In genomic region chr6:31765910-31766794, GRCh38 we compare ENCODE assay signal across 12 cellular contexts. TPM values are rescaled to one million over a fixed set of nuclear protein-coding genes. Genes with fewer than 3 reads are reported as not detected.
A peak's percentile ranks its signal among the peaks of the same experiment; 100 is the strongest.
DNase-seq lines count a peak whose midpoint lies in the region; ATAC-seq, FAIRE-seq and TF ChIP-seq lines count a peak whose summit lies in the region.
"Had no signal": no experiment of that assay in that cellular context is flagged by ENCODE, and none has a peak within 500 bp of the region (broad histone marks: within the 10 kb centered on the region; RNA-seq: fewer than 3 reads in every experiment).

No MANE protein-coding gene starts in this region.

- H4K20me1 ChIP-seq in K562 (replicated peaks; ENCODE audit: control insufficient read depth, insufficient read depth, low read length): no peaks in the 10 kb centered on the region

- H3K4me1 ChIP-seq in K562 (replicated peaks in 1 of 2; ENCODE audit: control insufficient read depth in 2 of 2, insufficient read depth in 2 of 2, low read length in 2 of 2) (peaks cover 18 to 47% of the 10 kb centered on the region in 2 experiments; a peak in 4 of 5 replicates), skeletal muscle satellite cell (ENCODE audit: control insufficient read depth, insufficient read depth, low read length) (peaks cover 11% of the 10 kb centered on the region)
- H3K4me1 ChIP-seq: prostate gland had no signal

- H3K9ac ChIP-seq in K562 (ENCODE audit: insufficient read depth in 1 of 2, low read depth in 2 of 2, low read length in 2 of 2) (peak overlapping the region in 1 of 2 experiments; percentile 72; a peak in 2 of 4 replicates), skeletal muscle satellite cell (ENCODE audit: low read depth, low read length) (no peak overlapping the region)

- no peaks in the 10 kb centered on the region for H3K9me3 Mint-ChIP-seq in effector memory CD8-positive, alpha-beta T cell
- H3K9me3 Mint-ChIP-seq in activated naive CD8-positive, alpha-beta T cell treated with anti-CD3 and anti-CD28 coated beads for 36 hours: no peaks in the 10 kb centered on the region

- in situ Hi-C loops in K562 (cut with MboI): loop anchor here (5.0 kb wide), 1 partner anchor 79 kb away; no protein-coding TSS in a partner anchor

- no peak overlapping the region for H3K27ac Mint-ChIP-seq in effector memory CD8-positive, alpha-beta T cell
- no peak overlapping the region for H3K27ac Mint-ChIP-seq in activated naive CD8-positive, alpha-beta T cell treated with anti-CD3 and anti-CD28 coated beads for 36 hours

- peaks cover 7 to 15% of the 10 kb centered on the region in 2 donors for H3K4me1 Mint-ChIP-seq in effector memory CD8-positive, alpha-beta T cell (ENCODE audit: low read depth in 2 of 2)
- H3K4me1 Mint-ChIP-seq in activated naive CD8-positive, alpha-beta T cell treated with anti-CD3 and anti-CD28 coated beads for 36 hours: peaks cover 7% of the 10 kb centered on the region

- peaks cover 6% of the 10 kb centered on the region for H3K36me3 Mint-ChIP-seq in effector memory CD8-positive, alpha-beta T cell (ENCODE audit: insufficient read depth)
- peaks cover 29% of the 10 kb centered on the region for H3K36me3 Mint-ChIP-seq in activated naive CD8-positive, alpha-beta T cell treated with anti-CD3 and anti-CD28 coated beads for 36 hours

- peak in 1 of 4 experiments; percentile 62 for DNase-seq in K562 (ENCODE audit: extremely low read depth in 1 of 4, low spot score in 3 of 4)
- DNase-seq in iPS-NIHi11 (ENCODE audit: low spot score): peak; percentile 88
- no peak for DNase-seq in NCI-H2081 (lab: John Stamatoyannopoulos, UW)
- DNase-seq in effector memory CD8-positive, alpha-beta T cell: no peak
- no peak for DNase-seq in activated naive CD8-positive, alpha-beta T cell treated with anti-CD3 and anti-CD28 coated beads for 36 hours
- DNase-seq: body of pancreas; DMS79 treated with DMSO at 0.1 percent for 48 hours; stimulated activated CD8-positive, alpha-beta memory T cell treated with anti-CD3 and anti-CD28 coated beads, Interleukin-4, amount 100 ng/mL, for 48 hours had no signal

- TF ChIP-seq POLR2A in GM19193 (IDR thresholded peaks at IDR 0.05; ENCODE audit: extremely low read depth, insufficient read depth, insufficient read length) (peak; percentile 16), K562 (conservative IDR thresholded peaks at IDR 0.05) (no peak)

- H3K9me3 ChIP-seq in K562 (replicated peaks; ENCODE audit: control insufficient read depth, insufficient read depth, low read depth, low read length): no peaks in the 10 kb centered on the region
- no peaks in the 10 kb centered on the region for H3K9me3 ChIP-seq in skeletal muscle satellite cell (replicated peaks; ENCODE audit: low read length)
- H3K9me3 ChIP-seq: body of pancreas, prostate gland had no signal

- H3K9me1 ChIP-seq in K562 (ENCODE audit: control insufficient read depth, insufficient read depth, low read length): peaks cover 4% of the 10 kb centered on the region

- H3K79me2 ChIP-seq in K562 (ENCODE audit: control insufficient read depth, insufficient read depth, low read length): no peaks in the 10 kb centered on the region

- ATAC-seq in K562 (no peak), GM19324 (IDR thresholded peaks at IDR 0.05; ENCODE audit: low FRiP score, unreplicated experiment) (no peak)
- no peak for ATAC-seq in effector memory CD8-positive, alpha-beta T cell (replicated peaks)
- ATAC-seq: body of pancreas had no signal

- no peak overlapping the region for H3K4me3 Mint-ChIP-seq in effector memory CD8-positive, alpha-beta T cell
- no peak overlapping the region for H3K4me3 Mint-ChIP-seq in activated naive CD8-positive, alpha-beta T cell treated with anti-CD3 and anti-CD28 coated beads for 36 hours

- no peak overlapping the region for H3K4me3 ChIP-seq in K562
- peak overlapping the region; percentile 55 for H3K4me3 ChIP-seq in skeletal muscle satellite cell (ENCODE audit: low read length)
- H3K4me3 ChIP-seq: body of pancreas had no signal

- H3K4me2 ChIP-seq in K562 (ENCODE audit: insufficient read depth, low read length) (no peak overlapping the region), skeletal muscle satellite cell (ENCODE audit: low read length) (peak overlapping the region; percentile 73)

- H3K27ac ChIP-seq in K562 (ENCODE audit: extremely low read depth, low read depth, low read length): no peak overlapping the region
- H3K27ac ChIP-seq: body of pancreas, prostate gland had no signal

- POLR2A ChIA-PET in K562 (lab: Yijun Ruan, JAX): interaction anchor here (0.7 to 5.9 kb wide), 20 partner anchors 7 to 106 kb away, joined by 3 to 75 read pairs (median 3); partner anchors contain the start of genes C6orf47, CLIC1, HSPA1B and LSM2

- no peak overlapping the region for H2AFZ ChIP-seq in K562 (ENCODE audit: low read depth, low read length)

- no TSS peak for BruUV-seq in K562 (replicated peaks; lab: Mats Ljungman, UMichigan)

- intact Hi-C loops in K562 (cut with micrococcal nuclease): no loop called here

- FAIRE-seq in K562 (lab: Jason Lieb, UNC): no peak

- CTCF ChIA-PET in K562 (lab: Yijun Ruan, JAX; ENCODE audit: low intra/inter-chr PET ratio): interaction anchor here (1.4 kb wide), 1 partner anchor 86 kb away, joined by 4 read pairs; the partner anchor contains the start of gene LY6G5C

- no peak for TF ChIP-seq EP300 in K562 (IDR thresholded peaks at IDR 0.05; ENCODE audit: low read length)

- H3K36me3 ChIP-seq in K562 (ENCODE audit: control insufficient read depth, insufficient read depth, low read length) (peaks cover 30% of the 10 kb centered on the region; the same call in 2 of the 3 replicates), skeletal muscle satellite cell (ENCODE audit: insufficient read depth, low read length) (peaks cover 10% of the 10 kb centered on the region)
- H3K36me3 ChIP-seq: prostate gland had no signal

- TF ChIP-seq RAD21 in K562 (CRISPR knock-in tag; conservative IDR thresholded peaks at IDR 0.05 in 1 of 2, IDR thresholded peaks at IDR 0.05 in 1 of 2): no peak

- H3K27me3 Mint-ChIP-seq in effector memory CD8-positive, alpha-beta T cell: no peaks in the 10 kb centered on the region
- no peaks in the 10 kb centered on the region for H3K27me3 Mint-ChIP-seq in activated naive CD8-positive, alpha-beta T cell treated with anti-CD3 and anti-CD28 coated beads for 36 hours

- TF ChIP-seq CTCF in K562 (IDR thresholded peaks at IDR 0.05 in 2 of 3, conservative IDR thresholded peaks at IDR 0.05 in 1 of 3; ENCODE audit: insufficient read depth in 2 of 3, low read depth in 1 of 3, low read length in 3 of 3): no peak

- WGBS in K562 (ENCODE audit: insufficient coverage, low coverage, missing lambda C conversion rate): 76% methylated on average over 42 of the region's 42 CpGs

- no peaks in the 10 kb centered on the region for H3K27me3 ChIP-seq in K562 (ENCODE audit: control insufficient read depth in 2 of 2, insufficient read depth in 2 of 2, low read length in 2 of 2)
- no peaks in the 10 kb centered on the region for H3K27me3 ChIP-seq in skeletal muscle satellite cell (ENCODE audit: control insufficient read depth, insufficient read depth, low read length)
- H3K27me3 ChIP-seq: body of pancreas had no signal

RNA-seq across cellular contexts. Expression of gene SAPCD1, which starts 3.7 kb away (rescaled TPM):
- 127 and 183 TPM in 2 replicates for total RNA-seq in K562 (2011; cell fraction: chromatin; rRNA removed; ENCODE audit: low replicate concordance)
- 43.2 and 49.2 TPM in 2 replicates for total RNA-seq in K562 (2011; cell fraction: nucleolus; rRNA removed)
- 129 and 205 TPM in 2 replicates for total RNA-seq in K562 (2011; cell fraction: nucleoplasm; rRNA removed)
- total RNA-seq in K562 (2014; rRNA removed): 5.9 and 6.5 TPM in 2 replicates
- total RNA-seq in K562 (2014; rRNA removed; fragmentation: Illumina TruSeq; extraction: Trizol): 7.0 and 7.4 TPM in 2 replicates
- total RNA-seq in K562 (2015; rRNA removed; fragmentation: Illumina TruSeq; extraction: Trizol): 5.8 and 7.5 TPM in 2 replicates
- 13.4 and 15.8 TPM in 2 replicates for total RNA-seq in K562 (2021)
- polyA plus RNA-seq in K562 (2011; rRNA removed): 11.7 and 17.8 TPM in 2 replicates
- polyA plus RNA-seq in K562 (2011; cell fraction: cytosol; rRNA removed): 4.3 and 5.0 TPM in 2 replicates
- 169 and 188 TPM in 2 replicates for polyA plus RNA-seq in K562 (2011; cell fraction: nucleus; rRNA removed)
- polyA plus RNA-seq in K562 (2012): 14.3 and 26.9 TPM in 2 replicates
- 12.9 and 18.4 TPM in 2 replicates for polyA plus RNA-seq in K562 (2014; fragmentation: Illumina TruSeq; extraction: Trizol)
- 1 to 10 TPM; 2.6 to 3.2 TPM for polyA plus RNA-seq in K562 (2014; fragmentation: Nextera tagmentation; extraction: Ambion mirVana)
- polyA plus RNA-seq in K562 (2014; rRNA removed): 17.1 and 30.2 TPM in 2 replicates
- 3.2 and 4.9 TPM in 2 replicates for polyA minus RNA-seq in K562 (2011; rRNA and poly(A)+ RNA removed)
- 4.2 TPM in 1 of 2 replicates, not detected in the other for polyA minus RNA-seq in K562 (2011; cell fraction: cytosol; rRNA and poly(A)+ RNA removed)
- polyA minus RNA-seq in K562 (2011; cell fraction: nucleus; rRNA and poly(A)+ RNA removed): 10.4 and 14.8 TPM in 2 replicates
- 3.3 TPM in 1 of 2 replicates, not detected in the other for total RNA-seq in skeletal muscle satellite cell (2012; rRNA removed)
- 1 to 10 TPM; 7.6 to 9.5 TPM for total RNA-seq in activated naive CD8-positive, alpha-beta T cell treated with anti-CD3 and anti-CD28 coated beads for 36 hours

RNA-seq across cellular contexts. Expression of gene VWA7, which starts 11.0 kb away (rescaled TPM):
- total RNA-seq in K562 (2011; cell fraction: chromatin; rRNA removed; ENCODE audit: low replicate concordance): 12.4 and 19.7 TPM in 2 replicates
- 11.3 and 16.5 TPM in 2 replicates for total RNA-seq in K562 (2011; cell fraction: nucleolus; rRNA removed)
- 10.5 and 14.0 TPM in 2 replicates for total RNA-seq in K562 (2011; cell fraction: nucleoplasm; rRNA removed)
- total RNA-seq in K562 (2014; rRNA removed): 0.65 and 0.68 TPM in 2 replicates
- total RNA-seq in K562 (2014; rRNA removed; fragmentation: Illumina TruSeq; extraction: Trizol): 0.70 and 0.95 TPM in 2 replicates
- 0.36 and 0.49 TPM in 2 replicates for total RNA-seq in K562 (2015; rRNA removed; fragmentation: Illumina TruSeq; extraction: Trizol)
- 1.8 and 2.9 TPM in 2 replicates for total RNA-seq in K562 (2021)
- 1.0 and 1.7 TPM in 2 replicates for polyA plus RNA-seq in K562 (2011; rRNA removed)
- 0.83 and 2.5 TPM in 2 replicates for polyA plus RNA-seq in K562 (2011; cell fraction: cytosol; rRNA removed)
- 6.5 and 17.2 TPM in 2 replicates for polyA plus RNA-seq in K562 (2011; cell fraction: nucleus; rRNA removed)
- polyA plus RNA-seq in K562 (2012): 2.2 and 4.0 TPM in 2 replicates
- 1.1 and 1.3 TPM in 2 replicates for polyA plus RNA-seq in K562 (2014; fragmentation: Illumina TruSeq; extraction: Trizol)
- polyA plus RNA-seq in K562 (2014; fragmentation: Nextera tagmentation; extraction: Ambion mirVana): under 1 TPM; 0.18 to 0.32 TPM
- polyA plus RNA-seq in K562 (2014; rRNA removed): 2.4 and 3.0 TPM in 2 replicates
- 0.33 and 1.4 TPM in 2 replicates for polyA minus RNA-seq in K562 (2011; rRNA and poly(A)+ RNA removed)
- polyA minus RNA-seq in K562 (2011; cell fraction: cytosol; rRNA and poly(A)+ RNA removed): 0.55 and 2.2 TPM in 2 replicates
- 3.7 and 4.3 TPM in 2 replicates for polyA minus RNA-seq in K562 (2011; cell fraction: nucleus; rRNA and poly(A)+ RNA removed)
- 0.22 and 0.25 TPM in 2 replicates for total RNA-seq in skeletal muscle satellite cell (2012; rRNA removed)
- total RNA-seq in activated naive CD8-positive, alpha-beta T cell treated with anti-CD3 and anti-CD28 coated beads for 36 hours: 1 to 10 TPM; 1.6 to 1.7 TPM

RNA-seq across cellular contexts. Expression of gene MSH5, which starts 26.3 kb away (rescaled TPM):
- total RNA-seq in K562 (2011; cell fraction: chromatin; rRNA removed; ENCODE audit: low replicate concordance): 1,865 and 2,284 TPM in 2 replicates
- total RNA-seq in K562 (2011; cell fraction: nucleolus; rRNA removed): 827 and 897 TPM in 2 replicates
- total RNA-seq in K562 (2011; cell fraction: nucleoplasm; rRNA removed): 1,204 and 1,437 TPM in 2 replicates
- total RNA-seq in K562 (2014; rRNA removed) (21.1 and 34.7 TPM in 2 replicates), K562 (2014; rRNA removed; fragmentation: Illumina TruSeq; extraction: Trizol) (46.6 and 47.6 TPM in 2 replicates), K562 (2015; rRNA removed; fragmentation: Illumina TruSeq; extraction: Trizol) (34.3 and 37.9 TPM in 2 replicates), K562 (2021) (75.4 and 82.7 TPM in 2 replicates)
- polyA plus RNA-seq in K562 (2011; rRNA removed) (104 and 202 TPM in 2 replicates), K562 (2014; fragmentation: Illumina TruSeq; extraction: Trizol) (52.5 and 52.8 TPM in 2 replicates), K562 (2014; fragmentation: Nextera tagmentation; extraction: Ambion mirVana) (10 to 100 TPM; 12.5 to 14.0 TPM), K562 (2014; rRNA removed) (80.2 and 84.7 TPM in 2 replicates)
- 42.0 and 70.8 TPM in 2 replicates for polyA plus RNA-seq in K562 (2011; cell fraction: cytosol; rRNA removed)
- polyA plus RNA-seq in K562 (2011; cell fraction: nucleus; rRNA removed): 1,103 and 1,564 TPM in 2 replicates
- polyA plus RNA-seq in K562 (2012): 30.9 and 84.7 TPM in 2 replicates
- 112 and 145 TPM in 2 replicates for polyA minus RNA-seq in K562 (2011; rRNA and poly(A)+ RNA removed)
- 40.0 and 59.2 TPM in 2 replicates for polyA minus RNA-seq in K562 (2011; cell fraction: cytosol; rRNA and poly(A)+ RNA removed)
- 239 and 424 TPM in 2 replicates for polyA minus RNA-seq in K562 (2011; cell fraction: nucleus; rRNA and poly(A)+ RNA removed)
- total RNA-seq in skeletal muscle satellite cell (2012; rRNA removed): 13.8 and 19.3 TPM in 2 replicates
- total RNA-seq in activated naive CD8-positive, alpha-beta T cell treated with anti-CD3 and anti-CD28 coated beads for 36 hours: 10 to 100 TPM; 48.1 to 53.4 TPM

RNA-seq across cellular contexts. Expression of gene VARS1, which starts 29.4 kb away (rescaled TPM):
- total RNA-seq in K562 (2011; cell fraction: chromatin; rRNA removed; ENCODE audit: low replicate concordance): 246 and 727 TPM in 2 replicates
- total RNA-seq in K562 (2011; cell fraction: nucleolus; rRNA removed): 447 and 517 TPM in 2 replicates
- total RNA-seq in K562 (2011; cell fraction: nucleoplasm; rRNA removed): 263 and 281 TPM in 2 replicates
- total RNA-seq in K562 (2014; rRNA removed) (155 and 210 TPM in 2 replicates), K562 (2014; rRNA removed; fragmentation: Illumina TruSeq; extraction: Trizol) (187 and 202 TPM in 2 replicates), K562 (2015; rRNA removed; fragmentation: Illumina TruSeq; extraction: Trizol) (128 and 130 TPM in 2 replicates), K562 (2021) (484 and 488 TPM in 2 replicates)
- polyA plus RNA-seq in K562 (2011; rRNA removed) (37.9 and 95.1 TPM in 2 replicates), K562 (2014; fragmentation: Illumina TruSeq; extraction: Trizol) (282 and 332 TPM in 2 replicates), K562 (2014; fragmentation: Nextera tagmentation; extraction: Ambion mirVana) (10 to 100 TPM in 1 of 2 experiments, 1 to 10 TPM in 1; 2.9 to 10.4 TPM), K562 (2014; rRNA removed) (128 and 129 TPM in 2 replicates)
- polyA plus RNA-seq in K562 (2011; cell fraction: cytosol; rRNA removed): 43.0 and 64.6 TPM in 2 replicates
- 313 and 459 TPM in 2 replicates for polyA plus RNA-seq in K562 (2011; cell fraction: nucleus; rRNA removed)
- polyA plus RNA-seq in K562 (2012): 232 and 255 TPM in 2 replicates
- 80.3 and 127 TPM in 2 replicates for polyA minus RNA-seq in K562 (2011; rRNA and poly(A)+ RNA removed)
- polyA minus RNA-seq in K562 (2011; cell fraction: cytosol; rRNA and poly(A)+ RNA removed): 209 and 273 TPM in 2 replicates
- 119 and 142 TPM in 2 replicates for polyA minus RNA-seq in K562 (2011; cell fraction: nucleus; rRNA and poly(A)+ RNA removed)
- total RNA-seq in skeletal muscle satellite cell (2012; rRNA removed): 94.8 and 116 TPM in 2 replicates
- 100 to 1,000 TPM; 176 to 181 TPM for total RNA-seq in activated naive CD8-positive, alpha-beta T cell treated with anti-CD3 and anti-CD28 coated beads for 36 hours

RNA-seq across cellular contexts. Expression of gene CLIC1, which starts 29.8 kb away (rescaled TPM):
- 323 and 864 TPM in 2 replicates for total RNA-seq in K562 (2011; cell fraction: chromatin; rRNA removed; ENCODE audit: low replicate concordance)
- total RNA-seq in K562 (2011; cell fraction: nucleolus; rRNA removed): 1,156 and 1,371 TPM in 2 replicates
- total RNA-seq in K562 (2011; cell fraction: nucleoplasm; rRNA removed): 762 and 847 TPM in 2 replicates
- total RNA-seq in K562 (2014; rRNA removed) (1,815 and 2,459 TPM in 2 replicates), K562 (2014; rRNA removed; fragmentation: Illumina TruSeq; extraction: Trizol) (1,777 and 1,808 TPM in 2 replicates), K562 (2015; rRNA removed; fragmentation: Illumina TruSeq; extraction: Trizol) (1,968 and 1,998 TPM in 2 replicates), K562 (2021) (1,487 and 1,494 TPM in 2 replicates)
- polyA plus RNA-seq in K562 (2011; rRNA removed) (1,850 and 2,419 TPM in 2 replicates), K562 (2014; fragmentation: Illumina TruSeq; extraction: Trizol) (2,238 and 2,336 TPM in 2 replicates), K562 (2014; fragmentation: Nextera tagmentation; extraction: Ambion mirVana) (1,000 to 10,000 TPM; 1,267 to 1,594 TPM), K562 (2014; rRNA removed) (1,650 and 1,824 TPM in 2 replicates)
- 2,072 and 2,650 TPM in 2 replicates for polyA plus RNA-seq in K562 (2011; cell fraction: cytosol; rRNA removed)
- polyA plus RNA-seq in K562 (2011; cell fraction: nucleus; rRNA removed): 706 and 710 TPM in 2 replicates
- 1,359 and 2,108 TPM in 2 replicates for polyA plus RNA-seq in K562 (2012)
- polyA minus RNA-seq in K562 (2011; rRNA and poly(A)+ RNA removed): 1,034 and 1,248 TPM in 2 replicates
- 611 and 812 TPM in 2 replicates for polyA minus RNA-seq in K562 (2011; cell fraction: cytosol; rRNA and poly(A)+ RNA removed)
- 223 and 327 TPM in 2 replicates for polyA minus RNA-seq in K562 (2011; cell fraction: nucleus; rRNA and poly(A)+ RNA removed)
- 1,096 and 1,297 TPM in 2 replicates for total RNA-seq in skeletal muscle satellite cell (2012; rRNA removed)
- 100 to 1,000 TPM; 328 to 329 TPM for total RNA-seq in activated naive CD8-positive, alpha-beta T cell treated with anti-CD3 and anti-CD28 coated beads for 36 hours
